ENCODE assay signal across 22 cellular contexts in the genomic region with DNA sequence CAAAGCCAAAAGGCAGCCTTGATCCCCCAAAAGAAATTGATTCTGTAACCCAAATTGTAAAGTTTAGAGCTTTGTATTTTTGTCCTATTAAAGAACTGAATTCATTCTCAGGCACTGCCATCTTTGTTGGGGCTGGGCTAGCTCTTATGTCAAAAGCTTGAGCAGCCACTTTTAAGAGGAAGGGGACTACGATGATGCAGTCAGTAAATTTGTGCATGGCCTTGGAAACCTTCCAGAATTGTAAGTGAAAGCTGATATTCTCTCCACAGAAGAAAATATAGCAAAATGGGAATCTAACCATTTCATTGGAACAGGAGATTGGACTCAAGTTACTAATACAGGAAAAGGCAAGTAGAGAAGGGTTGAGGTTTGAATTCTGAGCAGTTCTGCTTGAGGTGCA. TPM values are rescaled to one million over a fixed set of nuclear protein-coding genes. Genes with fewer than 3 reads are reported as not detected.
"Had no signal": no experiment of that assay in that cellular context is flagged by ENCODE, and none has a peak within 500 bp of the region (broad histone marks: within the 10 kb centered on the region; RNA-seq: fewer than 3 reads in every experiment).

No MANE protein-coding gene starts in this region.

- H3K9me3 ChIP-seq: SK-N-SH had no signal

- ATAC-seq: T-cell had no signal

- DNase-seq: KBM-7, MV-4-11, NCI-H1048, NCI-H1105, NCI-H1436 treated with DMSO at 0.1 percent for 48 hours, NCI-H1694, NCI-H187 treated with DMSO at 0.1 percent for 48 hours, NCI-H2029 treated with DMSO at 0.1 percent for 48 hours, NCI-H2107, NCI-H226, NCI-H446, NCI-H510A, NCI-H524 treated with DMSO at 0.1 percent for 48 hours, NCI-H69, NCI-H82, RPMI8226, SHP77, SK-N-SH, SW 1271, T-cell had no signal

RNA-seq across cellular contexts. Expression of a gene that starts 50.1 kb away (rescaled TPM):
- total RNA-seq: HT-29, MCF 10A had no signal
